In the genomic region with DNA sequence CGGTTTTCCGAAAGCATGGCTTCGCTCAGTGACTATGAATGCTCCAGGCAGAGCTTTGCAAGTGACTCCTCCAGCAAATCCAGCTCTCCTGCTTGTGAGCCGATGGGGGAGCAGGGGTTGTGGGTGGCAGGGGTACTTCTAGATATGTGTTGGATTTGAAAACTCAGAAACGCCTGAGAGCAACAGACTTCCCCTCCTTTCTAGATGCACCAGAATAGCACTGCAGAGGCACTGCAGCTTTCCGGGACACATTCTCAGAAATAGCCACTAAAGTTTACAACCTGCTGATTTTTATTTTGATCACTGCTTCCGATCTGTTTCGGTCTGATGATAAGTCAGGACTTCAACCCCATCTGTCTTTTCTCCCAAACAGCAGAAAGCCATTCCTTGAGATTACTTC, we compare ENCODE assay signal across 20 cellular contexts. TPM values are rescaled to one million over a fixed set of nuclear protein-coding genes. Genes with fewer than 3 reads are reported as not detected.
DNase-seq lines count a peak whose midpoint lies in the region; ATAC-seq and TF ChIP-seq lines count a peak whose summit lies in the region.
"Had no signal": no experiment of that assay in that cellular context is flagged by ENCODE, and none has a peak within 500 bp of the region (broad histone marks: within the 10 kb centered on the region; RNA-seq: fewer than 3 reads in every experiment).

No MANE protein-coding gene starts in this region.

- H3K18ac ChIP-seq in mesendoderm (ENCODE audit: low read length), result no peak overlapping the region

- no peaks in the 10 kb centered on the region for H3K36me3 Mint-ChIP-seq in T-helper 2 cell treated with Interferon-gamma antibody and Interleukin-4, amounts not matched to agents 5 μg/mL and 100 μg/mL, for 36 hours (ENCODE audit: low read depth)

- no peak for DNase-seq in breast epithelium (ENCODE audit: low spot score in 2 of 2)
- DNase-seq in mammary epithelial cell, result no peak
- no peak for DNase-seq in Karpas-422
- DNase-seq in left colon, result no peak
- DNase-seq in gastrocnemius medialis, result no peak
- no peak for DNase-seq in T-helper 2 cell treated with Interferon-gamma antibody and Interleukin-4, amounts not matched to agents 5 μg/mL and 100 μg/mL, for 36 hours (ENCODE audit: low spot score)
- DNase-seq in mesendoderm, result no peak
- DNase-seq: ACHN; activated CD8-positive, alpha-beta memory T cell treated with anti-CD3 and anti-CD28 coated beads, Interleukin-2, amount 50 U/mL, for 48 hours; activated naive CD4-positive, alpha-beta T cell treated with anti-CD3 and anti-CD28 coated beads for 36 hours; brain microvascular endothelial cell; dorsolateral prefrontal cortex; GOT3; NCI-H1417; retina; T-helper 2 cell; uterus had no signal

- H3K4ac ChIP-seq in mesendoderm (ENCODE audit: low read depth, low read length), result no peak overlapping the region

- TF ChIP-seq CTCF in breast epithelium (IDR thresholded peaks at IDR 0.05) (no peak), mammary epithelial cell (conservative IDR thresholded peaks at IDR 0.05 in 1 of 2, IDR thresholded peaks at IDR 0.05 in 1 of 2; ENCODE audit: extremely low read depth in 1 of 2, insufficient read depth in 1 of 2, low read depth in 1 of 2, low read length in 2 of 2) (no peak), gastrocnemius medialis (IDR thresholded peaks at IDR 0.05 in 4 of 5, conservative IDR thresholded peaks at IDR 0.05 in 1 of 5) (no peak)

- H2BK5ac ChIP-seq in mesendoderm (ENCODE audit: low read length), result no peak overlapping the region

- H3K79me2 ChIP-seq in mammary epithelial cell (ENCODE audit: insufficient read depth, low read length) (no peaks in the 10 kb centered on the region), Karpas-422 (ENCODE audit: low read length) (no peaks in the 10 kb centered on the region), mesendoderm (ENCODE audit: control insufficient read depth, insufficient read depth, low read length) (no peaks in the 10 kb centered on the region)

- H3K4me3 Mint-ChIP-seq in T-helper 2 cell treated with Interferon-gamma antibody and Interleukin-4, amounts not matched to agents 5 μg/mL and 100 μg/mL, for 36 hours, result no peak overlapping the region
- H3K4me3 Mint-ChIP-seq: activated naive CD4-positive, alpha-beta T cell treated with anti-CD3 and anti-CD28 coated beads for 36 hours had no signal

- no peak overlapping the region for H3K56ac ChIP-seq in mesendoderm (ENCODE audit: low read length)

- dilution Hi-C loops in mammary epithelial cell (cut with HindIII; ENCODE audit: low sequenced_read_pairs), result no loop called here

- H2BK15ac ChIP-seq in mesendoderm (replicated peaks; ENCODE audit: low read depth), result no peak overlapping the region

- H3K4me1 ChIP-seq in breast epithelium (peaks cover 0 to 15% of the 10 kb centered on the region in 2 donors), mammary epithelial cell (ENCODE audit: insufficient read depth, low read length) (peaks cover 25% of the 10 kb centered on the region), Karpas-422 (ENCODE audit: low read length) (peaks cover 61% of the 10 kb centered on the region), gastrocnemius medialis (peaks cover 72 to 75% of the 10 kb centered on the region in 2 donors), mesendoderm (ENCODE audit: control insufficient read depth, low read depth, low read length) (no peaks in the 10 kb centered on the region)

- H3K4me3 ChIP-seq in breast epithelium (no peak overlapping the region), mammary epithelial cell (replicated peaks in 1 of 3; ENCODE audit: insufficient read depth in 1 of 3, low read depth in 2 of 3, low read length in 3 of 3) (no peak overlapping the region), Karpas-422 (ENCODE audit: low read length) (0 out of 2 replicates have a peak overlapping the region, but pooled peaks have one; percentile 12), gastrocnemius medialis (no peak overlapping the region), mesendoderm (ENCODE audit: low read length) (no peak overlapping the region)
- H3K4me3 ChIP-seq: GM12878, K562, uterus had no signal

- no peaks in the 10 kb centered on the region for H3K36me3 ChIP-seq in breast epithelium
- H3K36me3 ChIP-seq in mammary epithelial cell (ENCODE audit: insufficient read depth, low read length), result no peaks in the 10 kb centered on the region
- H3K36me3 ChIP-seq in Karpas-422 (ENCODE audit: insufficient read depth, low read length), result peaks cover 6% of the 10 kb centered on the region; the same call in 1 of the 2 replicates
- peaks cover 0 to 16% of the 10 kb centered on the region in 2 donors for H3K36me3 ChIP-seq in gastrocnemius medialis
- no peaks in the 10 kb centered on the region for H3K36me3 ChIP-seq in mesendoderm (ENCODE audit: control insufficient read depth, insufficient read depth, low read length)
- H3K36me3 ChIP-seq: brain microvascular endothelial cell, uterus had no signal

- H2AK5ac ChIP-seq in mesendoderm (ENCODE audit: low read length), result no peak overlapping the region

- no peaks in the 10 kb centered on the region for H3K27me3 Mint-ChIP-seq in T-helper 2 cell treated with Interferon-gamma antibody and Interleukin-4, amounts not matched to agents 5 μg/mL and 100 μg/mL, for 36 hours (ENCODE audit: low read depth)

- CTCF ChIA-PET in mammary epithelial cell (lab: Charles Lee; ENCODE audit: low non-redundant PET), result no interaction called here

- no peak overlapping the region for H2BK120ac ChIP-seq in mesendoderm (ENCODE audit: low read depth, low read length)

- ATAC-seq in left colon (peak; percentile 49), gastrocnemius medialis (no peak), GM21390 (IDR thresholded peaks at IDR 0.05; ENCODE audit: unreplicated experiment) (no peak)
- ATAC-seq: GM12878 had no signal

- in situ Hi-C loops in mammary epithelial cell (cut with MboI; ENCODE audit: low sequenced_read_pairs in 2 of 2), result no loop called here
- in situ Hi-C loops in gastrocnemius medialis (cut with MboI; ENCODE audit: low sequenced_read_pairs in 4 of 4), result no loop called here

- H3K27ac ChIP-seq in breast epithelium, result peak overlapping the region; percentile 56 to 81
- no peak overlapping the region for H3K27ac ChIP-seq in mammary epithelial cell (ENCODE audit: insufficient read depth, low read depth, low read length)
- H3K27ac ChIP-seq in Karpas-422 (ENCODE audit: low read length), result peak overlapping the region; percentile 41
- H3K27ac ChIP-seq in gastrocnemius medialis, result peak overlapping the region; percentile 91 to 97 (median 94)
- H3K27ac ChIP-seq in mesendoderm (ENCODE audit: low read depth, low read length), result no peak overlapping the region
- H3K27ac ChIP-seq: brain microvascular endothelial cell, uterus had no signal

- no peaks in the 10 kb centered on the region for H3K9me3 Mint-ChIP-seq in T-helper 2 cell treated with Interferon-gamma antibody and Interleukin-4, amounts not matched to agents 5 μg/mL and 100 μg/mL, for 36 hours
- H3K9me3 Mint-ChIP-seq: activated naive CD4-positive, alpha-beta T cell treated with anti-CD3 and anti-CD28 coated beads for 36 hours had no signal

- no peak overlapping the region for H3K27ac Mint-ChIP-seq in T-helper 2 cell treated with Interferon-gamma antibody and Interleukin-4, amounts not matched to agents 5 μg/mL and 100 μg/mL, for 36 hours

- H3K9me2 ChIP-seq in Karpas-422 (replicated peaks; ENCODE audit: insufficient read depth, low read length), result no peaks in the 10 kb centered on the region

- H3K4me2 ChIP-seq in mammary epithelial cell (ENCODE audit: insufficient read depth, low read depth, low read length) (no peak overlapping the region), Karpas-422 (ENCODE audit: low read depth, low read length, poor library complexity, severe bottlenecking) (peak overlapping the region; percentile 28), mesendoderm (ENCODE audit: low read length) (no peak overlapping the region)

- no peak overlapping the region for H3K9ac ChIP-seq in mammary epithelial cell (ENCODE audit: insufficient read depth, low read length)
- 0 out of 2 replicates have a peak overlapping the region, but pooled peaks have one; percentile 10 for H3K9ac ChIP-seq in Karpas-422 (ENCODE audit: low read length)
- no peak overlapping the region for H3K9ac ChIP-seq in mesendoderm (ENCODE audit: low read length)

- H4K20me1 ChIP-seq in mammary epithelial cell (ENCODE audit: insufficient read depth, low read length) (no peaks in the 10 kb centered on the region), Karpas-422 (ENCODE audit: insufficient read depth, low read depth, low read length) (no peaks in the 10 kb centered on the region)

- H3K4me1 Mint-ChIP-seq in T-helper 2 cell treated with Interferon-gamma antibody and Interleukin-4, amounts not matched to agents 5 μg/mL and 100 μg/mL, for 36 hours (ENCODE audit: low read depth), result peaks cover 5% of the 10 kb centered on the region

- TF ChIP-seq POLR2A in breast epithelium (IDR thresholded peaks at IDR 0.05), result no peak
- TF ChIP-seq POLR2A in gastrocnemius medialis (IDR thresholded peaks at IDR 0.05), result no peak

- no peak overlapping the region for H2AFZ ChIP-seq in mammary epithelial cell (ENCODE audit: low read depth, low read length)
- no peak overlapping the region for H2AFZ ChIP-seq in Karpas-422 (ENCODE audit: low read length)

- H3K27me3 ChIP-seq in breast epithelium (no peaks in the 10 kb centered on the region), mammary epithelial cell (ENCODE audit: insufficient read depth, low read length) (no peaks in the 10 kb centered on the region), Karpas-422 (ENCODE audit: low read length) (no peaks in the 10 kb centered on the region), gastrocnemius medialis (no peaks in the 10 kb centered on the region), mesendoderm (ENCODE audit: insufficient read depth, low read length, poor library complexity) (no peaks in the 10 kb centered on the region)
- H3K27me3 ChIP-seq: brain microvascular endothelial cell, dorsolateral prefrontal cortex, uterus had no signal

- 92% methylated on average over 4 of the region's 8 CpGs for WGBS in mammary epithelial cell (ENCODE audit: low coverage, missing lambda C conversion rate)
- WGBS in mesendoderm (ENCODE audit: extremely low coverage, insufficient coverage, low lambda C conversion rate), result no CpG with 5 or more reads among the region's 8 CpGs

- no peaks in the 10 kb centered on the region for H3K79me1 ChIP-seq in mesendoderm (ENCODE audit: low read length)

- no peak overlapping the region for H3K23ac ChIP-seq in mesendoderm (ENCODE audit: low read length)

- H3K9me3 ChIP-seq in breast epithelium, result no peaks in the 10 kb centered on the region
- no peaks in the 10 kb centered on the region for H3K9me3 ChIP-seq in mammary epithelial cell (replicated peaks; ENCODE audit: insufficient read depth, low read length)
- H3K9me3 ChIP-seq in Karpas-422 (ENCODE audit: low read length), result no peaks in the 10 kb centered on the region
- no peaks in the 10 kb centered on the region for H3K9me3 ChIP-seq in gastrocnemius medialis
- H3K9me3 ChIP-seq: uterus had no signal

- no peak overlapping the region for H4K5ac ChIP-seq in mesendoderm (ENCODE audit: low read length)

- intact Hi-C loops in breast epithelium (cut with DNase I; ENCODE audit: low total_unique reads) (no loop called here), mammary epithelial cell (cut with micrococcal nuclease) (no loop called here), left colon (cut with DNase I, micrococcal nuclease) (no loop called here), gastrocnemius medialis (cut with DNase I; ENCODE audit: low total_unique reads) (no loop called here)

- no peak overlapping the region for H4K8ac ChIP-seq in mesendoderm (ENCODE audit: low read depth, low read length)

- no TSS peak for BruUV-seq in mammary epithelial cell (replicated peaks; lab: Mats Ljungman, UMichigan)

RNA-seq across cellular contexts. Expression of a gene that starts 8.6 kb away (rescaled TPM):
- 10 to 100 TPM; 31.2 to 53.7 (median 35.4) TPM for total RNA-seq in breast epithelium
- 10 to 100 TPM; 19.4 to 62.2 TPM for total RNA-seq in mammary epithelial cell
- polyA plus RNA-seq in mammary epithelial cell, result 6.1 TPM
- polyA minus RNA-seq in mammary epithelial cell, result 50.2 TPM
- total RNA-seq in Karpas-422 (2014; rRNA removed; shearing (Covaris generic); ENCODE audit: low replicate concordance), result 40.1 and 55.9 TPM in 2 replicates
- total RNA-seq in left colon, result 10 to 100 TPM; 22.1 to 46.5 TPM
- 10 to 100 TPM; 39.1 to 51.7 (median 43.9) TPM for total RNA-seq in gastrocnemius medialis
- polyA plus RNA-seq in mesendoderm (2013, experiment 1 of 2), result 2.1 TPM
- polyA plus RNA-seq in mesendoderm (2013, experiment 2 of 2), result 1.6 TPM

RNA-seq across cellular contexts. Expression of a gene that starts 46.4 kb away (rescaled TPM):
- 1 to 10 TPM; 7.0 to 9.8 (median 9.2) TPM for total RNA-seq in breast epithelium
- total RNA-seq in mammary epithelial cell, result 10 to 100 TPM; 13.3 TPM
- 8.9 TPM for polyA plus RNA-seq in mammary epithelial cell
- 22.2 TPM for polyA minus RNA-seq in mammary epithelial cell
- total RNA-seq in Karpas-422 (2014; rRNA removed; shearing (Covaris generic); ENCODE audit: low replicate concordance), result 10.0 and 13.6 TPM in 2 replicates
- total RNA-seq in left colon, result 1 to 10 TPM; 8.1 to 8.9 TPM
- total RNA-seq in gastrocnemius medialis, result 1 to 10 TPM; 4.2 to 9.5 (median 6.4) TPM
- 11.4 TPM for polyA plus RNA-seq in mesendoderm (2013, experiment 1 of 2)
- polyA plus RNA-seq in mesendoderm (2013, experiment 2 of 2), result 11.4 TPM

Comparison
In these comparisons a context has a peak if more than half of its experiments do, and no peak if none do; other contexts are left out.
1. H3K27ac ChIP-seq: peak in breast epithelium (2 of 2), Karpas-422 (single experiment) and gastrocnemius medialis (4 of 4); none in mammary epithelial cell (single experiment) and mesendoderm (single experiment).